Comparison of ENCODE assay signal across 18 cellular contexts in genomic region chr4:163976588-163976987, GRCh38.
A peak's percentile ranks its signal among the peaks of the same experiment; 100 is the strongest.
DNase-seq lines count a peak whose midpoint lies in the region; ATAC-seq, FAIRE-seq and TF ChIP-seq lines count a peak whose summit lies in the region.
"Had no signal": no experiment of that assay in that cellular context is flagged by ENCODE, and none has a peak within 500 bp of the region (broad histone marks: within the 10 kb centered on the region; RNA-seq: fewer than 3 reads in every experiment).

No MANE protein-coding gene starts in this region.

- no peaks in the 10 kb centered on the region for H3K79me1 ChIP-seq in H1 (ENCODE audit: low read depth, low read length)

- no peak overlapping the region for H3K4ac ChIP-seq in H1 (replicated peaks; ENCODE audit: insufficient read length, low read depth, low read length)

- H3K23me2 ChIP-seq in H1 (ENCODE audit: low read depth, low read length) = no peaks in the 10 kb centered on the region

- no peak overlapping the region for H2BK12ac ChIP-seq in H1 (ENCODE audit: low read depth, low read length)

- no peak overlapping the region for H3K56ac ChIP-seq in H1 (replicated peaks; ENCODE audit: insufficient read length, low read depth, low read length)

- no peaks in the 10 kb centered on the region for H4K20me1 ChIP-seq in HepG2 (ENCODE audit: insufficient read depth, low read length)
- no peaks in the 10 kb centered on the region for H4K20me1 ChIP-seq in H1 (replicated peaks in 1 of 2; ENCODE audit: control insufficient read depth in 1 of 2, insufficient read depth in 2 of 2, low read length in 2 of 2)

- no peak overlapping the region for H2AK5ac ChIP-seq in H1 (ENCODE audit: low read depth, low read length)

- H3K18ac ChIP-seq in H1 (ENCODE audit: extremely low read depth, low read length) = no peak overlapping the region

- FAIRE-seq in HepG2 (lab: Jason Lieb, UNC) (no peak), H1 (lab: Jason Lieb, UNC) (no peak)
- FAIRE-seq: GM12891, GM18507 had no signal

- POLR2A ChIA-PET in HepG2 (lab: Yijun Ruan, JAX) (no interaction called here), H1 (lab: Charles Lee; ENCODE audit: partially characterized antibody) (no interaction called here)

- no peak overlapping the region for H3K4me3 ChIP-seq in HepG2 (replicated peaks in 1 of 3; ENCODE audit: insufficient read depth in 1 of 3, low read depth in 2 of 3, low read length in 3 of 3)
- no peak overlapping the region for H3K4me3 ChIP-seq in right lobe of liver
- H3K4me3 ChIP-seq in H1 (ENCODE audit: extremely low read depth in 1 of 4, insufficient read depth in 2 of 4, low read depth in 3 of 4, low read length in 4 of 4) = no peak overlapping the region

- TF ChIP-seq CTCF in HepG2 (CRISPR knock-in tag; IDR thresholded peaks at IDR 0.05) (no peak), right lobe of liver (IDR thresholded peaks at IDR 0.05) (no peak), H1 (IDR thresholded peaks at IDR 0.05; ENCODE audit: control extremely low read depth in 1 of 3, insufficient read depth in 1 of 3, low read depth in 1 of 3, low read length in 3 of 3) (no peak)

- in situ Hi-C loops in HepG2 (cut with HindIII; ENCODE audit: extremely low pct_ligation_motif_present, low pct_unique_long_range_greater_than_20kb) = no loop called here

- H4K8ac ChIP-seq in H1 (ENCODE audit: extremely low read depth, insufficient read depth, low read length) = no peak overlapping the region

- no peaks in the 10 kb centered on the region for H3K79me2 ChIP-seq in HepG2 (ENCODE audit: insufficient read depth, low read length)
- H3K79me2 ChIP-seq in H1 (ENCODE audit: control insufficient read depth in 1 of 2, insufficient read depth in 2 of 2, low read length in 2 of 2) = no peaks in the 10 kb centered on the region

- CTCF ChIA-PET in HepG2 (lab: Yijun Ruan, JAX; ENCODE audit: low intra/inter-chr PET ratio, low total read pairs) = no interaction called here
- CTCF ChIA-PET in H1 (lab: Charles Lee; ENCODE audit: partially characterized antibody) = no interaction called here

- no peak overlapping the region for H2BK20ac ChIP-seq in H1 (ENCODE audit: low read length)

- TF ChIP-seq RAD21 in HepG2 (CRISPR knock-in tag; IDR thresholded peaks at IDR 0.05) = no peak
- TF ChIP-seq RAD21 in H1 (IDR thresholded peaks at IDR 0.05 in 1 of 2, conservative IDR thresholded peaks at IDR 0.05 in 1 of 2; ENCODE audit: low read depth in 2 of 2, low read length in 2 of 2) = no peak

- H2AFZ ChIP-seq in HepG2 (ENCODE audit: low read length) (no peak overlapping the region), H1 (ENCODE audit: low read length) (0 out of 2 replicates have a peak overlapping the region, but pooled peaks have one; percentile 12)

- H3K36me3 ChIP-seq in HepG2 (replicated peaks in 1 of 2; ENCODE audit: control insufficient read depth in 1 of 2, insufficient read depth in 2 of 2, low read length in 2 of 2) (no peaks in the 10 kb centered on the region), right lobe of liver (no peaks in the 10 kb centered on the region), H1 (ENCODE audit: control insufficient read depth in 2 of 4, insufficient read depth in 4 of 4, low read length in 3 of 4) (no peaks in the 10 kb centered on the region)

- intact Hi-C loops in HepG2 (cut with micrococcal nuclease; ENCODE audit: unreplicated experiment) = no loop called here
- intact Hi-C loops in right lobe of liver (cut with DNase I) = no loop called here

- no peak overlapping the region for H4K91ac ChIP-seq in H1 (replicated peaks; ENCODE audit: insufficient read length, low read length)

- TF ChIP-seq EP300 in HepG2 (IDR thresholded peaks at IDR 0.05; ENCODE audit: low read depth in 2 of 2, low read length in 2 of 2) (no peak), HepG2 (CRISPR knock-in tag; IDR thresholded peaks at IDR 0.05; ENCODE audit: borderline replicate concordance) (no peak), H1 (IDR thresholded peaks at IDR 0.05; ENCODE audit: borderline replicate concordance in 1 of 2, low read depth in 2 of 2, low read length in 2 of 2) (no peak)

- TF ChIP-seq POLR2A in HepG2 (IDR thresholded peaks at IDR 0.05; ENCODE audit: insufficient read depth in 1 of 2, low read depth in 2 of 2, low read length in 2 of 2) (no peak), right lobe of liver (IDR thresholded peaks at IDR 0.05) (no peak), H1 (IDR thresholded peaks at IDR 0.05; ENCODE audit: control extremely low read depth in 1 of 2, low read depth in 2 of 2, low read length in 2 of 2) (no peak)

- H3K4me2 ChIP-seq in HepG2 (ENCODE audit: low read depth, low read length) = no peak overlapping the region
- no peak overlapping the region for H3K4me2 ChIP-seq in H1 (ENCODE audit: insufficient read depth in 1 of 2, low read depth in 2 of 2, low read length in 2 of 2)

- no peak overlapping the region for H3K23ac ChIP-seq in H1 (ENCODE audit: insufficient read length)

- H3K4me1 ChIP-seq in HepG2 (ENCODE audit: insufficient read depth, low read length) (no peaks in the 10 kb centered on the region), right lobe of liver (no peaks in the 10 kb centered on the region), H1 (replicated peaks in 1 of 4; ENCODE audit: control insufficient read depth in 3 of 4, insufficient read depth in 4 of 4, low read length in 3 of 4) (no peaks in the 10 kb centered on the region)
- H3K4me1 ChIP-seq: Caco-2 had no signal

- H3K9ac ChIP-seq in HepG2 (ENCODE audit: insufficient read depth, low read depth, low read length) (no peak overlapping the region), H1 (replicated peaks in 1 of 4; ENCODE audit: extremely low read depth in 1 of 4, low read depth in 3 of 4, low read length in 3 of 4) (no peak overlapping the region)

- no peak overlapping the region for H3K27ac ChIP-seq in HepG2 (ENCODE audit: extremely low read length, insufficient read depth, low read length)
- no peak overlapping the region for H3K27ac ChIP-seq in right lobe of liver
- no peak overlapping the region for H3K27ac ChIP-seq in H1 (ENCODE audit: low read depth, low read length)

- no peaks in the 10 kb centered on the region for H3K27me3 ChIP-seq in HepG2 (ENCODE audit: control insufficient read depth in 1 of 2, insufficient read depth in 2 of 2, low read length in 2 of 2)
- no peaks in the 10 kb centered on the region for H3K27me3 ChIP-seq in right lobe of liver
- no peaks in the 10 kb centered on the region for H3K27me3 ChIP-seq in H1 (replicated peaks in 1 of 4; ENCODE audit: control insufficient read depth in 3 of 4, extremely low read depth in 1 of 4, insufficient read depth in 3 of 4, low read length in 3 of 4)

- no peak overlapping the region for H2BK15ac ChIP-seq in H1 (ENCODE audit: low read length)

- no peak for DNase-seq in HepG2 (ENCODE audit: low spot score)
- no peak for DNase-seq in right lobe of liver
- DNase-seq in HT1080 (ENCODE audit: low read depth) = peak; percentile 36
- no peak for DNase-seq in H1 (ENCODE audit: low read depth in 1 of 2, low spot score in 2 of 2)
- DNase-seq in DMS153 (lab: John Stamatoyannopoulos, UW) = no peak
- DNase-seq in NCI-H1048 (lab: John Stamatoyannopoulos, UW) = no peak
- DNase-seq: C1 segment of cervical spinal cord; Caco-2; CD4-positive, alpha-beta memory T cell; DMS 273 treated with DMSO at 0.1 percent for 48 hours; DMS53; DMS79 treated with DMSO at 0.1 percent for 48 hours; GF-D8; GOT3; H7; HCEC 1CT had no signal

- H3K14ac ChIP-seq in H1 (ENCODE audit: insufficient read length) = no peak overlapping the region

- no peaks in the 10 kb centered on the region for H3K9me3 ChIP-seq in HepG2 (ENCODE audit: low read length)
- H3K9me3 ChIP-seq in right lobe of liver = no peaks in the 10 kb centered on the region
- H3K9me3 ChIP-seq in H1 (ENCODE audit: insufficient read depth in 2 of 2, low read depth in 1 of 2, low read length in 1 of 2) = no peaks in the 10 kb centered on the region
- H3K9me3 ChIP-seq: Caco-2 had no signal

- no peak overlapping the region for H2BK120ac ChIP-seq in H1 (replicated peaks; ENCODE audit: low read depth, low read length)

- no TSS peak for BruUV-seq in HepG2 (replicated peaks; lab: Mats Ljungman, UMichigan)

- WGBS in HepG2 (ENCODE audit: low lambda C conversion rate) = 3% methylated on average over 6 of the region's 6 CpGs
- 46% methylated on average over 6 of the region's 6 CpGs for WGBS in right lobe of liver (ENCODE audit: insufficient coverage, low coverage, low lambda C conversion rate, missing lambda C conversion rate)
- WGBS in H1 (ENCODE audit: extremely low coverage in 1 of 2, insufficient coverage in 1 of 2, insufficient read length in 1 of 2, insufficient replicate concordance in 2 of 2, low coverage in 1 of 2, low lambda C conversion rate in 2 of 2, missing lambda C conversion rate in 1 of 2), 2 experiments = 84% methylated on average over 6 of the region's 6 CpGs; no CpG with 5 or more reads in 1 of the 2 experiments

- H2BK5ac ChIP-seq in H1 (ENCODE audit: low read depth, low read length) = no peak overlapping the region

- no peak overlapping the region for H4K5ac ChIP-seq in H1 (ENCODE audit: insufficient read length, low read depth, low read length)

- ATAC-seq in HepG2 = no peak
- ATAC-seq in right lobe of liver = no peak

TF ChIP-seq in HepG2, 621 proteins besides CTCF, POLR2A, EP300 and RAD21 (continues in another document):
- TF ChIP-seq KLF11 (CRISPR knock-in tag; IDR thresholded peaks at IDR 0.05) = no peak

TF ChIP-seq in H1, 55 proteins besides CTCF, POLR2A, EP300 and RAD21:
- TF ChIP-seq KDM5A (IDR thresholded peaks at IDR 0.05; ENCODE audit: low read length) (no peak), POU5F1 (IDR thresholded peaks at IDR 0.05; ENCODE audit: low read depth, low read length) (no peak)
TF ChIP-seq in H1: peak in this region for 0.
